Comparison of ENCODE assay signal across 2 cellular contexts in genomic region chr2:145012214-145012670, GRCh38.
TF ChIP-seq lines count a peak whose summit lies in the region.

No MANE protein-coding gene starts in this region.

TF ChIP-seq in IMR-90, 13 proteins besides CTCF, POLR2A, EP300 and RAD21 (continued from another document):
- TF ChIP-seq FOS (IDR thresholded peaks at IDR 0.05; ENCODE audit: low read depth, low read length) (no peak), ELK1 (IDR thresholded peaks at IDR 0.05; ENCODE audit: borderline replicate concordance, low read depth, low read length) (no peak), BHLHE40 (IDR thresholded peaks at IDR 0.05; ENCODE audit: low read depth, low read length) (no peak), MAFK (IDR thresholded peaks at IDR 0.05; ENCODE audit: low read depth, low read length) (no peak), CEBPB (IDR thresholded peaks at IDR 0.05; ENCODE audit: low read depth, low read length) (no peak), CHD1 (IDR thresholded peaks at IDR 0.05; ENCODE audit: low read depth, low read length) (no peak), NFE2L2 (IDR thresholded peaks at IDR 0.05; ENCODE audit: low read depth, low read length) (no peak), MXI1 (IDR thresholded peaks at IDR 0.05; ENCODE audit: borderline replicate concordance, low read depth, low read length) (no peak), USF2 (IDR thresholded peaks at IDR 0.05; ENCODE audit: low read depth, low read length) (no peak), SMC3 (IDR thresholded peaks at IDR 0.05; ENCODE audit: low read depth, low read length) (no peak), MAZ (IDR thresholded peaks at IDR 0.05; ENCODE audit: borderline replicate concordance, low read depth, low read length) (no peak), RCOR1 (IDR thresholded peaks at IDR 0.05; ENCODE audit: insufficient replicate concordance, low read length) (no peak)

TF ChIP-seq in K562, 482 proteins besides CTCF, POLR2A, EP300 and RAD21 (continued from another document):
- no peak for TF ChIP-seq PBX2 (CRISPR knock-in tag; IDR thresholded peaks at IDR 0.05; ENCODE audit: low read depth)
- TF ChIP-seq PBX2 (tag; conservative IDR thresholded peaks at IDR 0.05; ENCODE audit: low read depth): 0 out of 2 replicates have a peak, but pooled peaks have one; percentile 14
TF ChIP-seq in K562: peak in this region for 1.
